ENCODE assay signal across 23 cellular contexts in genomic region chr12:119288559-119288958, GRCh38. TPM values are rescaled to one million over a fixed set of nuclear protein-coding genes. Genes with fewer than 3 reads are reported as not detected.
DNase-seq lines count a peak whose midpoint lies in the region; ATAC-seq and TF ChIP-seq lines count a peak whose summit lies in the region.
"Had no signal": no experiment of that assay in that cellular context is flagged by ENCODE, and none has a peak within 500 bp of the region (broad histone marks: within the 10 kb centered on the region; RNA-seq: fewer than 3 reads in every experiment).

No MANE protein-coding gene starts in this region.

- H3K4me3 ChIP-seq in neural cell (ENCODE audit: low read length): peak overlapping the region; percentile 51
- H3K4me3 ChIP-seq in transverse colon: no peak overlapping the region
- H3K4me3 ChIP-seq: BLaER1, GM12878, MG63 had no signal

- no peaks in the 10 kb centered on the region for H3K4me1 ChIP-seq in transverse colon
- H3K4me1 ChIP-seq: BLaER1 had no signal

- intact Hi-C loops in transverse colon (cut with DNase I; ENCODE audit: low total_unique reads): no loop called here

- H3K4me2 ChIP-seq in neural cell (ENCODE audit: low read length): peak overlapping the region; percentile 43
- H3K4me2 ChIP-seq: BLaER1 had no signal

- H3K9me3 ChIP-seq in neural cell (ENCODE audit: low read length) (no peaks in the 10 kb centered on the region), transverse colon (no peaks in the 10 kb centered on the region)
- H3K9me3 ChIP-seq: BLaER1, MG63 had no signal

- 51 to 79% methylated on average over 6 to 11 of the region's 11 CpGs for WGBS in transverse colon (ENCODE audit: low coverage in 1 of 2), 2 donors

- H3K27me3 ChIP-seq in neural cell (ENCODE audit: insufficient read depth, low read depth, low read length) (no peaks in the 10 kb centered on the region), transverse colon (no peaks in the 10 kb centered on the region)
- H3K27me3 ChIP-seq: BLaER1, MG63 had no signal

- H3K27ac ChIP-seq in neural cell (ENCODE audit: low read length) (no peak overlapping the region), transverse colon (no peak overlapping the region)
- H3K27ac ChIP-seq: 22Rv1, BLaER1 had no signal

- peak; percentile 31 for TF ChIP-seq EP300 in neural cell (conservative IDR thresholded peaks at IDR 0.05; ENCODE audit: poor library complexity, severe bottlenecking)
- no peak for TF ChIP-seq EP300 in transverse colon (IDR thresholded peaks at IDR 0.05; ENCODE audit: low read depth)

- in situ Hi-C loops in transverse colon (cut with MboI; ENCODE audit: low pct_ligation_motif_present in 1 of 4, low pct_unique_long_range_greater_than_20kb in 1 of 4, low sequenced_read_pairs in 3 of 4): no loop called here

- no peaks in the 10 kb centered on the region for H3K9me2 ChIP-seq in neural cell (ENCODE audit: insufficient read depth, low read length)

- DNase-seq in NCI-H1436 (lab: John Stamatoyannopoulos, UW): peak; percentile 32
- no peak for DNase-seq in NCI-H1436 treated with DMSO at 0.1 percent for 48 hours (lab: John Stamatoyannopoulos, UW)
- peak; percentile 64 for DNase-seq in NCI-H146 (lab: John Stamatoyannopoulos, UW)
- peak; percentile 96 for DNase-seq in SK-N-DZ (ENCODE audit: low spot score)
- no peak for DNase-seq in glomerular visceral epithelial cell (ENCODE audit: extremely low spot score)
- no peak for DNase-seq in transverse colon
- DNase-seq: CD8-positive, alpha-beta T cell; DND-41; HCEC 1CT; IMR-90; Karpas-422; MG63; NCI-H1092; NCI-H2171; NCI-H446 treated with DMSO at 0.1 percent for 48 hours; OCI-M1 had no signal

- peak overlapping the region; percentile 24 for H2AFZ ChIP-seq in neural cell (ENCODE audit: low read depth, low read length)

- no peak for TF ChIP-seq POLR2A in transverse colon (IDR thresholded peaks at IDR 0.05)

- TF ChIP-seq RAD21 in neural cell (conservative IDR thresholded peaks at IDR 0.05): no peak

- no peak for ATAC-seq in HG03039 (IDR thresholded peaks at IDR 0.05; ENCODE audit: unreplicated experiment)
- ATAC-seq: CD8-positive, alpha-beta T cell; GM12878 had no signal

- H3K79me2 ChIP-seq in neural cell (replicated peaks; ENCODE audit: insufficient read depth, low read length): no peaks in the 10 kb centered on the region

- H3K9ac ChIP-seq in neural cell (ENCODE audit: low read length): peak overlapping the region; percentile 3
- H3K9ac ChIP-seq: BLaER1 had no signal

- no peaks in the 10 kb centered on the region for H3K36me3 ChIP-seq in neural cell (ENCODE audit: insufficient read depth, low read length)
- no peaks in the 10 kb centered on the region for H3K36me3 ChIP-seq in transverse colon
- H3K36me3 ChIP-seq: BLaER1, MG63 had no signal

- H3F3A ChIP-seq in neural cell (ENCODE audit: insufficient read depth, low read length, poor library complexity, severe bottlenecking): peaks cover 3% of the 10 kb centered on the region

- TF ChIP-seq CTCF in neural cell (IDR thresholded peaks at IDR 0.05; ENCODE audit: poor library complexity, severe bottlenecking) (no peak), transverse colon (IDR thresholded peaks at IDR 0.05) (no peak)

- H4K20me1 ChIP-seq in neural cell (ENCODE audit: insufficient read depth): no peaks in the 10 kb centered on the region
- H4K20me1 ChIP-seq: BLaER1 had no signal

TF ChIP-seq in neural cell, 6 proteins besides CTCF, POLR2A, EP300 and RAD21:
- peak; percentile 45 for TF ChIP-seq MXI1 (conservative IDR thresholded peaks at IDR 0.05; ENCODE audit: poor library complexity, severe bottlenecking)
- no peak for TF ChIP-seq SMC3 (conservative IDR thresholded peaks at IDR 0.05; ENCODE audit: poor library complexity)
- TF ChIP-seq REST (IDR thresholded peaks at IDR 0.05; ENCODE audit: borderline replicate concordance): no peak
- TF ChIP-seq EZH2 (IDR thresholded peaks at IDR 0.05; ENCODE audit: borderline replicate concordance, insufficient read depth, low read length, poor library complexity, severe bottlenecking): no peak
- TF ChIP-seq POLR2AphosphoS5 (IDR thresholded peaks at IDR 0.05): peak; percentile 24
- TF ChIP-seq TAF1 (IDR thresholded peaks at IDR 0.05; ENCODE audit: low read depth): no peak

RNA-seq across cellular contexts. Expression of gene CCDC60, which starts 46.0 kb away (rescaled TPM):
- polyA plus RNA-seq in SK-N-DZ (2014; cell fraction: cytosol; rRNA removed): not detected in 2 replicates
- not detected in 2 replicates for polyA plus RNA-seq in SK-N-DZ (2014; cell fraction: nucleus; rRNA removed)
- not detected in 2 replicates for polyA plus RNA-seq in neural cell
- not detected in 2 replicates for polyA minus RNA-seq in neural cell
- total RNA-seq in transverse colon: 1 to 10 TPM in 2 of 4 donors, under 1 TPM in 1, not detected in 1; 0.68 to 2.6 (median 2.4) TPM
- total RNA-seq: CD8-positive, alpha-beta T cell; GM12878; HT-29; IMR-90; RPMI7951 had no signal
- polyA plus RNA-seq: IMR-90 had no signal

Comparison
In these comparisons a context has a peak if more than half of its experiments do, and no peak if none do; other contexts are left out.
1. DNase-seq: peak in NCI-H1436 (single experiment), NCI-H146 (single experiment) and SK-N-DZ (single experiment); none in NCI-H1436 treated with DMSO at 0.1 percent for 48 hours (single experiment), glomerular visceral epithelial cell (single experiment) and transverse colon (single experiment).